In the genomic region with DNA sequence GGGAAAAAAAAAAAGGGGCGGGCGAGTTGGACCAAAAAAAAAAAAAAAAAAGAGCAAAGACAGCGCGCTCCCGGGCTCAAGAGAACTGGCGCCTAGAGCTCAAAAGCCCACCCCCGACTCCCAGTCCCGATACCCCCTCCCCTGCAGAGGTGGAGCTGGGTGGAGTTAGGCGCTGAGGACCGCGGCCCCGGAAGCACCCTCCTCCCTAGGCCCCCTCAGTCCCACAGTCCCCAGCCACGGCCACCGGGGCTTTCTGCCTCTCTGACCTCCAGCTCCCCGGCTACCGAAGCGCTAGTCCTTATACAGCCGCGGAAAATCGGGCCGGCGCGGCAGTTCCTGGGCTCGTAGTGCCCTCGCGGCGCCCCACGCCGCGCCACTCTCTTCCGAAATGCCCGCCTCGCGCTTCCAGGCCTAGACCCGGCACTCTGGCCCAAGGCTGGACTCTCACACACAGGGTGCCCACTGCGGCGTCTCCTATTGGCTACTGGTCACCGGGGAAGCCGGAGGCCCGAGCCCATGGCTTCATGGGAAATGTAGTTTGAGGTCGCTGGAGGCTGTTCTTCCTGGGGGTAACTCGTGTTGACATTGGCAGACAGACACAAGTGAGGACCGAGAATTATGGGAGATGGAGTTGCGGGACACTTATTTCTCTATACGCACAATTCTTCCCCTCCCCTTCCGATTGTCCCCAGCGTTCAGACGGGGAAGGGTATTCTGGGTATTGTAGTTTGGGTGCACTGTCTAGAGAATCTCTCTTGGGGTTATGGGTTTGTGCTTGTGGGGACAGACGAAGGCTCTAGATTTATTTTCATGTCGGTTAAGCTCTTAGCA, we compare ENCODE assay signal across 8 cellular contexts. TPM values are rescaled to one million over a fixed set of nuclear protein-coding genes. Genes with fewer than 3 reads are reported as not detected.
A peak's percentile ranks its signal among the peaks of the same experiment; 100 is the strongest.
DNase-seq lines count a peak whose midpoint lies in the region; ATAC-seq and TF ChIP-seq lines count a peak whose summit lies in the region.

Gene ENOX2 (minus strand): TSS at position 427 of the 831 bp plus-strand sequence. CDS start 199,993 bp downstream, outside the sequence.

- DNase-seq in EH (ENCODE audit: low read depth) (peak; percentile 97), H4 (ENCODE audit: low spot score) (peak; percentile 97), LoVo (ENCODE audit: low spot score) (peak; percentile 87), RWPE2 (ENCODE audit: low spot score) (peak; percentile 91), fibroblast of pulmonary artery (ENCODE audit: low read depth) (peak; percentile 98)
- DNase-seq in activated T-helper 2 cell treated with anti-CD3 and anti-CD28 coated beads, Interferon-gamma antibody, Interleukin-2, Interleukin-4, amounts not matched to agents 10 μg/mL and 5 μg/mL and 100 μg/mL, durations not matched to agents 14 hours and 24 hours and 36 hours (ENCODE audit: low spot score) = peak; percentile 82
- DNase-seq in natural killer cell treated with Interleukin-12 subunit alpha and Interleukin-12 subunit beta and Interleukin-15 and Interleukin-18, amount 100 ng/mL, for 72 hours (ENCODE audit: low spot score) = peak; percentile 91

- peak within 1 kb of the TSS; percentile 80 for H3K27ac Mint-ChIP-seq in activated T-helper 2 cell treated with anti-CD3 and anti-CD28 coated beads, Interferon-gamma antibody, Interleukin-2, Interleukin-4, amounts not matched to agents 10 μg/mL and 5 μg/mL and 100 μg/mL, durations not matched to agents 14 hours and 24 hours and 36 hours
- no peak within 1 kb of the TSS for H3K27ac Mint-ChIP-seq in natural killer cell treated with Interleukin-12 subunit alpha and Interleukin-12 subunit beta and Interleukin-15 and Interleukin-18, amount 100 ng/mL, for 72 hours
- peak within 1 kb of the TSS; percentile 65 for H3K27ac Mint-ChIP-seq in stimulated activated naive CD8-positive, alpha-beta T cell treated with anti-CD3 and anti-CD28 coated beads, Interleukin-15, Interleukin-2, amounts not matched to agents 100 ng/mL and 50 ng/mL, for 24 hours

- H3K4me3 ChIP-seq in RWPE2 (ENCODE audit: severe bottlenecking) = peak within 1 kb of the TSS; percentile 60
- peak within 1 kb of the TSS; percentile 71 for H3K4me3 ChIP-seq in fibroblast of pulmonary artery (replicated peaks; ENCODE audit: low read depth, low read length)

- H3K9me3 Mint-ChIP-seq in activated T-helper 2 cell treated with anti-CD3 and anti-CD28 coated beads, Interferon-gamma antibody, Interleukin-2, Interleukin-4, amounts not matched to agents 10 μg/mL and 5 μg/mL and 100 μg/mL, durations not matched to agents 14 hours and 24 hours and 36 hours = no peaks in the 10 kb centered on the region
- H3K9me3 Mint-ChIP-seq in natural killer cell treated with Interleukin-12 subunit alpha and Interleukin-12 subunit beta and Interleukin-15 and Interleukin-18, amount 100 ng/mL, for 72 hours = no peaks in the 10 kb centered on the region
- no peaks in the 10 kb centered on the region for H3K9me3 Mint-ChIP-seq in stimulated activated naive CD8-positive, alpha-beta T cell treated with anti-CD3 and anti-CD28 coated beads, Interleukin-15, Interleukin-2, amounts not matched to agents 100 ng/mL and 50 ng/mL, for 24 hours

- peaks cover 8% of the 10 kb centered on the region for H3K4me1 Mint-ChIP-seq in activated T-helper 2 cell treated with anti-CD3 and anti-CD28 coated beads, Interferon-gamma antibody, Interleukin-2, Interleukin-4, amounts not matched to agents 10 μg/mL and 5 μg/mL and 100 μg/mL, durations not matched to agents 14 hours and 24 hours and 36 hours (ENCODE audit: low read depth)
- peaks cover 6 to 9% of the 10 kb centered on the region in 2 donors for H3K4me1 Mint-ChIP-seq in natural killer cell treated with Interleukin-12 subunit alpha and Interleukin-12 subunit beta and Interleukin-15 and Interleukin-18, amount 100 ng/mL, for 72 hours (ENCODE audit: low read depth in 2 of 2)
- peaks cover 10% of the 10 kb centered on the region for H3K4me1 Mint-ChIP-seq in stimulated activated naive CD8-positive, alpha-beta T cell treated with anti-CD3 and anti-CD28 coated beads, Interleukin-15, Interleukin-2, amounts not matched to agents 100 ng/mL and 50 ng/mL, for 24 hours (ENCODE audit: low read depth)

- H3K27me3 Mint-ChIP-seq in activated T-helper 2 cell treated with anti-CD3 and anti-CD28 coated beads, Interferon-gamma antibody, Interleukin-2, Interleukin-4, amounts not matched to agents 10 μg/mL and 5 μg/mL and 100 μg/mL, durations not matched to agents 14 hours and 24 hours and 36 hours (ENCODE audit: low read depth) = peaks cover 3% of the 10 kb centered on the region
- H3K27me3 Mint-ChIP-seq in natural killer cell treated with Interleukin-12 subunit alpha and Interleukin-12 subunit beta and Interleukin-15 and Interleukin-18, amount 100 ng/mL, for 72 hours = peaks cover 8 to 18% of the 10 kb centered on the region in 2 donors
- H3K27me3 Mint-ChIP-seq in stimulated activated naive CD8-positive, alpha-beta T cell treated with anti-CD3 and anti-CD28 coated beads, Interleukin-15, Interleukin-2, amounts not matched to agents 100 ng/mL and 50 ng/mL, for 24 hours = peaks cover 3% of the 10 kb centered on the region

- H3K27me3 ChIP-seq in RWPE2 (ENCODE audit: insufficient read depth, poor library complexity, severe bottlenecking) = no peaks in the 10 kb centered on the region

- ATAC-seq in RWPE2 (ENCODE audit: low read depth) = peak; percentile 99
- peak; percentile 99 for ATAC-seq in natural killer cell treated with Interleukin-12 subunit alpha and Interleukin-12 subunit beta and Interleukin-15 and Interleukin-18, amount 100 ng/mL, for 72 hours

- H3K36me3 ChIP-seq in RWPE2 (ENCODE audit: low read depth) = no peaks in the 10 kb centered on the region

- intact Hi-C loops in activated T-helper 2 cell treated with anti-CD3 and anti-CD28 coated beads, Interferon-gamma antibody, Interleukin-2, Interleukin-4, amounts not matched to agents 10 μg/mL and 5 μg/mL and 100 μg/mL, durations not matched to agents 14 hours and 24 hours and 36 hours (cut with micrococcal nuclease) = loop anchor here (1.0 to 10.0 kb wide), 4 partner anchors 128 to 636 kb away; partner anchors contain the start of genes RBMX2, SLC25A14 and ZNF280C

- no peaks in the 10 kb centered on the region for H3K4me1 ChIP-seq in RWPE2 (ENCODE audit: insufficient read depth, poor library complexity, severe bottlenecking)

- H3K27ac ChIP-seq in RWPE2 (ENCODE audit: poor library complexity, severe bottlenecking) = no peak within 1 kb of the TSS

- H3K9me3 ChIP-seq in RWPE2 (ENCODE audit: severe bottlenecking) = no peaks in the 10 kb centered on the region

- no peak within 1 kb of the TSS for H3K4me3 Mint-ChIP-seq in activated T-helper 2 cell treated with anti-CD3 and anti-CD28 coated beads, Interferon-gamma antibody, Interleukin-2, Interleukin-4, amounts not matched to agents 10 μg/mL and 5 μg/mL and 100 μg/mL, durations not matched to agents 14 hours and 24 hours and 36 hours (ENCODE audit: low read depth)
- H3K4me3 Mint-ChIP-seq in natural killer cell treated with Interleukin-12 subunit alpha and Interleukin-12 subunit beta and Interleukin-15 and Interleukin-18, amount 100 ng/mL, for 72 hours = no peak within 1 kb of the TSS
- H3K4me3 Mint-ChIP-seq in stimulated activated naive CD8-positive, alpha-beta T cell treated with anti-CD3 and anti-CD28 coated beads, Interleukin-15, Interleukin-2, amounts not matched to agents 100 ng/mL and 50 ng/mL, for 24 hours = no peak within 1 kb of the TSS

- TF ChIP-seq CTCF in RWPE2 (IDR thresholded peaks at IDR 0.05; ENCODE audit: poor library complexity, severe bottlenecking) = no peak
- TF ChIP-seq CTCF in fibroblast of pulmonary artery (IDR thresholded peaks at IDR 0.05; ENCODE audit: low read length, missing control alignments) = no peak

- peaks cover 4% of the 10 kb centered on the region for H3K36me3 Mint-ChIP-seq in activated T-helper 2 cell treated with anti-CD3 and anti-CD28 coated beads, Interferon-gamma antibody, Interleukin-2, Interleukin-4, amounts not matched to agents 10 μg/mL and 5 μg/mL and 100 μg/mL, durations not matched to agents 14 hours and 24 hours and 36 hours (ENCODE audit: low read depth)
- H3K36me3 Mint-ChIP-seq in natural killer cell treated with Interleukin-12 subunit alpha and Interleukin-12 subunit beta and Interleukin-15 and Interleukin-18, amount 100 ng/mL, for 72 hours = peaks cover 4% of the 10 kb centered on the region
- H3K36me3 Mint-ChIP-seq in stimulated activated naive CD8-positive, alpha-beta T cell treated with anti-CD3 and anti-CD28 coated beads, Interleukin-15, Interleukin-2, amounts not matched to agents 100 ng/mL and 50 ng/mL, for 24 hours (ENCODE audit: low read depth) = peaks cover 8% of the 10 kb centered on the region

RNA-seq across cellular contexts. Expression of gene ENOX2, which starts in this region (rescaled TPM):
- total RNA-seq in H4 (2014; rRNA removed; shearing (Covaris generic)) = 7.3 and 14.8 TPM in 2 replicates
- total RNA-seq in activated T-helper 2 cell treated with anti-CD3 and anti-CD28 coated beads, Interferon-gamma antibody, Interleukin-2, Interleukin-4, amounts not matched to agents 10 μg/mL and 5 μg/mL and 100 μg/mL, durations not matched to agents 14 hours and 24 hours and 36 hours = 17.7 and 17.8 TPM in 2 replicates
- total RNA-seq in natural killer cell treated with Interleukin-12 subunit alpha and Interleukin-12 subunit beta and Interleukin-15 and Interleukin-18, amount 100 ng/mL, for 72 hours = 10 to 100 TPM; 16.6 to 19.8 TPM

Comparison
In these comparisons a context has a peak if more than half of its experiments do, and no peak if none do; other contexts are left out.
1. H3K27ac Mint-ChIP-seq: peak in activated T-helper 2 cell treated with anti-CD3 and anti-CD28 coated beads, Interferon-gamma antibody, Interleukin-2, Interleukin-4, amounts not matched to agents 10 μg/mL and 5 μg/mL and 100 μg/mL, durations not matched to agents 14 hours and 24 hours and 36 hours (single experiment) and stimulated activated naive CD8-positive, alpha-beta T cell treated with anti-CD3 and anti-CD28 coated beads, Interleukin-15, Interleukin-2, amounts not matched to agents 100 ng/mL and 50 ng/mL, for 24 hours (single experiment); none in natural killer cell treated with Interleukin-12 subunit alpha and Interleukin-12 subunit beta and Interleukin-15 and Interleukin-18, amount 100 ng/mL, for 72 hours (0 of 2).
2. Peak in every context shown above with its lines, with median percentiles within 50 percentile points of each other: DNase-seq.